In genomic region chr7:22480523-22481075, GRCh38 we compare ENCODE assay signal across 16 cellular contexts. TPM values are rescaled to one million over a fixed set of nuclear protein-coding genes. Genes with fewer than 3 reads are reported as not detected.
"Had no signal": no experiment of that assay in that cellular context is flagged by ENCODE, and none has a peak within 500 bp of the region (broad histone marks: within the 10 kb centered on the region; RNA-seq: fewer than 3 reads in every experiment).

No MANE protein-coding gene starts in this region.

- H3K27me3 Mint-ChIP-seq: central memory CD8-positive, alpha-beta T cell had no signal

- H3K4me1 Mint-ChIP-seq: brain; central memory CD8-positive, alpha-beta T cell had no signal

- H3K79me2 ChIP-seq: hepatocyte had no signal

- H3K27ac Mint-ChIP-seq: activated naive CD4-positive, alpha-beta T cell treated with anti-CD3 and anti-CD28 coated beads, Interleukin-2, amount 50 U/mL, for 72 hours; mesothelial cell of epicardium had no signal

- DNase-seq: activated effector memory CD4-positive, alpha-beta T cell treated with anti-CD3 and anti-CD28 coated beads, Interleukin-2, amount 50 U/mL, for 16 hours; activated T-cell treated with anti-CD3 and anti-CD28 coated beads, Interleukin-2, amount 50 U/mL, for 4 hours; amniotic stem cell; cortex of kidney; erythroblast; ovary; stimulated activated CD4-positive, alpha-beta T cell treated with anti-CD3 and anti-CD28 coated beads, Interleukin-2, amount 100 ng/mL, for 48 hours; stimulated activated naive CD8-positive, alpha-beta T cell treated with anti-CD3 and anti-CD28 coated beads, Interleukin-15, Interleukin-2, amounts not matched to agents 100 U/mL and 50 U/mL, for 24 hours had no signal

- ATAC-seq: activated CD4-positive, CD25-positive, alpha-beta regulatory T cell treated with anti-CD3 and anti-CD28 coated beads, Interleukin-2, amount 50 U/mL, for 24 hours; activated naive CD4-positive, alpha-beta T cell treated with anti-CD3 and anti-CD28 coated beads, Interleukin-2, amount 50 U/mL, for 72 hours; activated T-cell treated with anti-CD3 and anti-CD28 coated beads, Interleukin-2, amount 50 U/mL, for 4 hours; stimulated activated naive CD8-positive, alpha-beta T cell treated with anti-CD3 and anti-CD28 coated beads, Interleukin-15, Interleukin-2, amounts not matched to agents 100 U/mL and 50 U/mL, for 24 hours had no signal

- H2AFZ ChIP-seq: hepatocyte had no signal

- H3K27me3 ChIP-seq: hepatocyte, ovary had no signal

- H3K36me3 Mint-ChIP-seq: activated naive CD4-positive, alpha-beta T cell treated with anti-CD3 and anti-CD28 coated beads, Interleukin-2, amount 50 U/mL, for 72 hours; brain; mesothelial cell of epicardium had no signal

- H3K4me3 Mint-ChIP-seq: activated T-cell treated with anti-CD3 and anti-CD28 coated beads, Interleukin-2, amount 50 U/mL, for 4 hours; brain; central memory CD8-positive, alpha-beta T cell; mesothelial cell of epicardium; neural crest cell had no signal

- H3K9me3 ChIP-seq: ovary had no signal

- H3K27ac ChIP-seq: hepatocyte, ovary had no signal

- H3K4me2 ChIP-seq: hepatocyte had no signal

- H3K4me3 ChIP-seq: hepatocyte, ovary had no signal

- H3K36me3 ChIP-seq: ovary had no signal

- H3K9me3 Mint-ChIP-seq: activated naive CD4-positive, alpha-beta T cell treated with anti-CD3 and anti-CD28 coated beads, Interleukin-2, amount 50 U/mL, for 72 hours; activated T-cell treated with anti-CD3 and anti-CD28 coated beads, Interleukin-2, amount 50 U/mL, for 4 hours; central memory CD8-positive, alpha-beta T cell; neural crest cell had no signal

RNA-seq across cellular contexts. Expression of gene STEAP1B, which starts 19.4 kb away (rescaled TPM):
- total RNA-seq: activated naive CD4-positive, alpha-beta T cell treated with anti-CD3 and anti-CD28 coated beads, Interleukin-2, amount 50 U/mL, for 72 hours; hepatocyte; kidney epithelial cell had no signal
